In the genomic region with DNA sequence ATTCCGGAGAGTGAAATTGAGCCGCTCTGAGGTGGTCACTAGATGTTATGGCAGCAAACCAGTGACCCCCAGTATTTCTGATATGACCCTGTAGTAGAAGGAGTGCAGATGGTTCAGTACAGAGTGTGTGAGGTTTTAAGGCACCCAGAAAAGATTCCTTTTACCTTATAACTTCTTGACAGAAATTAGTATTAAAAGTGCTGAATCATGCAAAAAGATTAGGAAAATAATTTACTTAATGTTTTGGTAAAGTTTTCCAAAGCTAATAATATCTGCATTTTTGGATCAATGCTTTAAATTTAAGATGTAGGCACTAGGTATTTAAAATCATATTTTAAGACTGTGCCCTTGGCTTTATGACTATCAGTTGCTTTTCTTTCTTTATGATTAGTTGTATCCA, we compare ENCODE assay signal across 11 cellular contexts.
DNase-seq lines count a peak whose midpoint lies in the region; ATAC-seq and TF ChIP-seq lines count a peak whose summit lies in the region.
"Had no signal": no experiment of that assay in that cellular context is flagged by ENCODE, and none has a peak within 500 bp of the region (broad histone marks: within the 10 kb centered on the region; RNA-seq: fewer than 3 reads in every experiment).

No MANE protein-coding gene starts in this region.

- no peaks in the 10 kb centered on the region for H3K9me3 ChIP-seq in iPS DF 6.9 (ENCODE audit: control insufficient read depth, insufficient read depth, low read length)
- H3K9me3 ChIP-seq in spleen, result no peaks in the 10 kb centered on the region
- H3K9me3 ChIP-seq: gastrocnemius medialis had no signal

- peaks cover 35% of the 10 kb centered on the region for H3K4me1 Mint-ChIP-seq in activated T-cell treated with anti-CD3 and anti-CD28 coated beads, Interleukin-2, amount 50 U/mL, for 24 hours (ENCODE audit: low read depth)
- peaks cover 4% of the 10 kb centered on the region for H3K4me1 Mint-ChIP-seq in activated T-helper 17 cell treated with anti-CD3 and anti-CD28 coated beads, Interleukin-2, amount 50 U/mL, for 72 hours

- H3K36me3 Mint-ChIP-seq in activated T-cell treated with anti-CD3 and anti-CD28 coated beads, Interleukin-2, amount 50 U/mL, for 24 hours (ENCODE audit: low read depth), result no peaks in the 10 kb centered on the region
- H3K36me3 Mint-ChIP-seq in activated T-helper 17 cell treated with anti-CD3 and anti-CD28 coated beads, Interleukin-2, amount 50 U/mL, for 72 hours (ENCODE audit: low read depth), result peaks cover 8% of the 10 kb centered on the region

- no CpG with 5 or more reads among the region's 2 CpGs for WGBS in iPS DF 6.9 (ENCODE audit: insufficient coverage, insufficient read length)
- 83 to 95% (median 91%) methylated on average over 2 of the region's 2 CpGs for WGBS in spleen, 5 donors

- H3K4me3 ChIP-seq in iPS DF 6.9 (ENCODE audit: low read length) (peak overlapping the region; percentile 64; the same call in 1 of the 2 replicates), spleen (peak overlapping the region in 7 of 8 donors; percentile 44 to 72 (median 54))

- in situ Hi-C loops in KBM-7 (cut with MboI; ENCODE audit: low pct_unique_long_range_greater_than_20kb, low sequenced_read_pairs), result no loop called here

- no peak for TF ChIP-seq CTCF in spleen (IDR thresholded peaks at IDR 0.05 in 8 of 11, conservative IDR thresholded peaks at IDR 0.05 in 3 of 11)

- H3K27me3 Mint-ChIP-seq in activated T-cell treated with anti-CD3 and anti-CD28 coated beads, Interleukin-2, amount 50 U/mL, for 24 hours, result peaks cover 90% of the 10 kb centered on the region
- peaks cover 76% of the 10 kb centered on the region for H3K27me3 Mint-ChIP-seq in activated T-helper 17 cell treated with anti-CD3 and anti-CD28 coated beads, Interleukin-2, amount 50 U/mL, for 72 hours

- no peak overlapping the region for H3K27ac ChIP-seq in iPS DF 6.9 (ENCODE audit: low read length)
- H3K27ac ChIP-seq in spleen, result no peak overlapping the region
- H3K27ac ChIP-seq: gastrocnemius medialis had no signal

- peak overlapping the region; percentile 35 for H3K4me3 Mint-ChIP-seq in activated T-cell treated with anti-CD3 and anti-CD28 coated beads, Interleukin-2, amount 50 U/mL, for 24 hours
- peak overlapping the region; percentile 43 for H3K4me3 Mint-ChIP-seq in activated T-helper 17 cell treated with anti-CD3 and anti-CD28 coated beads, Interleukin-2, amount 50 U/mL, for 72 hours

- H3K36me3 ChIP-seq in iPS DF 6.9 (ENCODE audit: control insufficient read depth, insufficient read depth, low read length), result no peaks in the 10 kb centered on the region
- no peaks in the 10 kb centered on the region for H3K36me3 ChIP-seq in spleen
- H3K36me3 ChIP-seq: gastrocnemius medialis had no signal

- H3K27ac Mint-ChIP-seq in activated T-cell treated with anti-CD3 and anti-CD28 coated beads, Interleukin-2, amount 50 U/mL, for 24 hours, result no peak overlapping the region
- H3K27ac Mint-ChIP-seq in activated T-helper 17 cell treated with anti-CD3 and anti-CD28 coated beads, Interleukin-2, amount 50 U/mL, for 72 hours, result no peak overlapping the region

- ATAC-seq in activated T-helper 17 cell treated with anti-CD3 and anti-CD28 coated beads, Interleukin-2, amount 50 U/mL, for 72 hours (replicated peaks), result no peak
- ATAC-seq in left lobe of liver, result no peak
- ATAC-seq: gastrocnemius medialis had no signal

- no peak for DNase-seq in activated T-cell treated with anti-CD3 and anti-CD28 coated beads, Interleukin-2, amount 50 U/mL, for 24 hours
- no peak for DNase-seq in activated T-cell treated with anti-CD3 and anti-CD28 coated beads, Interleukin-2, amount 50 U/mL, for 48 hours
- DNase-seq in iPS DF 6.9 (ENCODE audit: low read depth, low spot score) (no peak), spleen (no peak), KBM-7 (no peak), NCI-H345 treated with DMSO at 0.1 percent for 48 hours (lab: John Stamatoyannopoulos, UW; ENCODE audit: unreplicated experiment) (no peak), left lobe of liver (ENCODE audit: low spot score) (no peak)
- DNase-seq: activated CD4-positive, CD25-positive, alpha-beta regulatory T cell treated with anti-CD3 and anti-CD28 coated beads, Interleukin-2, amount 50 U/mL, for 72 hours; gastrocnemius medialis; OCI-M1 had no signal

- no peak for TF ChIP-seq POLR2A in spleen (IDR thresholded peaks at IDR 0.05)

- intact Hi-C loops in spleen (cut with DNase I; ENCODE audit: low total_unique reads), result no loop called here

- peaks cover 32% of the 10 kb centered on the region for H3K27me3 ChIP-seq in iPS DF 6.9 (ENCODE audit: control insufficient read depth, insufficient read depth, low read length)
- peaks cover 10 to 99% (median 78%) of the 10 kb centered on the region in 7 donors for H3K27me3 ChIP-seq in spleen (replicated peaks in 1 of 7)

- no peaks in the 10 kb centered on the region for H3K9me3 Mint-ChIP-seq in activated T-cell treated with anti-CD3 and anti-CD28 coated beads, Interleukin-2, amount 50 U/mL, for 24 hours
- no peaks in the 10 kb centered on the region for H3K9me3 Mint-ChIP-seq in activated T-helper 17 cell treated with anti-CD3 and anti-CD28 coated beads, Interleukin-2, amount 50 U/mL, for 72 hours

- H3K4me1 ChIP-seq in iPS DF 6.9 (ENCODE audit: control insufficient read depth, insufficient read depth, low read length) (peaks cover 9% of the 10 kb centered on the region), spleen (peaks cover 34 to 50% (median 47%) of the 10 kb centered on the region in 6 donors)
